Comparison of ENCODE assay signal across 26 cellular contexts in the genomic region with DNA sequence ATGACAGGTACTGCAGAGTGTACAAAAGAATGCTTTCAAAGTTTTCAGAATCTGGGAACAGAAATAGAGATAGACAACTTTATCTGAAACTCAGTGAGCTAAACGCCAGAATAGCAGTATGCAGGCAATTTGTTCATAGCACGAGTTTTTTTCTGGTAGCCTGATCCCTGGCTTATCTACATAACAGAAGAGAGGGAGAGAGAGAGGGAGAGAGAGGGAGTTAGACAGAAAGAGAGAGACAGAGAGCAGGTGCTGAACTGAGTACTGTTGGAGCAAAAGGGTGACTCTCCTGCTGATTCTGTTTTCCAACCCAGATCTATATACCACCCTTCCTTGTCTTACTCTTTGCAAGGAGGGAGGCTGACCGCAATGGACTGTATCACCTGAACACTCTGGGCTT.
"Had no signal": no experiment of that assay in that cellular context is flagged by ENCODE, and none has a peak within 500 bp of the region (broad histone marks: within the 10 kb centered on the region; RNA-seq: fewer than 3 reads in every experiment).

No MANE protein-coding gene starts in this region.

- H3K36me3 Mint-ChIP-seq: natural killer cell, type B pancreatic cell had no signal

- H3K4me3 ChIP-seq: colonic mucosa, gastrocnemius medialis, hepatocyte, left lung, lower lobe of right lung, prostate gland, skin epidermis, testis, tibial artery had no signal

- ATAC-seq: esophagus mucosa; gastrocnemius medialis; left cardiac atrium; left lung; lower lobe of right lung; natural killer cell; right cardiac atrium; stimulated activated naive CD8-positive, alpha-beta T cell treated with anti-CD3 and anti-CD28 coated beads, Interleukin-15, Interleukin-2, amounts not matched to agents 100 U/mL and 50 U/mL, for 24 hours had no signal

- H2AFZ ChIP-seq: hepatocyte, parathyroid adenoma had no signal

- H3K79me2 ChIP-seq: hepatocyte, parathyroid adenoma had no signal

- DNase-seq: colonic mucosa; effector CD8-positive, alpha-beta T cell; endodermal cell; foreskin fibroblast; gastrocnemius medialis; head of caudate nucleus; left cardiac atrium; left lung; lower lobe of right lung; natural killer cell; right cardiac atrium; stimulated activated CD4-positive, alpha-beta T cell treated with anti-CD3 and anti-CD28 coated beads, Interleukin-15, amount 100 ng/mL, for 24 hours; stimulated activated CD4-positive, alpha-beta T cell treated with anti-CD3 and anti-CD28 coated beads, Interleukin-2, amount 100 ng/mL, for 48 hours; stimulated activated naive CD8-positive, alpha-beta T cell treated with anti-CD3 and anti-CD28 coated beads, Interleukin-15, Interleukin-2, amounts not matched to agents 100 U/mL and 50 U/mL, for 24 hours; substantia nigra; testis; tibial artery had no signal

- H3K27ac Mint-ChIP-seq: dendritic cell treated with granulocyte-macrophage colony-stimulating factor and Interleukin-4, amounts not matched to agents 40 ng/mL and 50 ng/mL, for 4 days; endodermal cell; natural killer cell; type B pancreatic cell had no signal

- H3K9ac ChIP-seq: parathyroid adenoma had no signal

- H3K4me1 Mint-ChIP-seq: central memory CD8-positive, alpha-beta T cell; endodermal cell; natural killer cell had no signal

- H3K27me3 Mint-ChIP-seq: central memory CD8-positive, alpha-beta T cell; dendritic cell treated with granulocyte-macrophage colony-stimulating factor and Interleukin-4, amounts not matched to agents 40 ng/mL and 50 ng/mL, for 4 days had no signal

- H3K9me3 ChIP-seq: colonic mucosa, gastrocnemius medialis, lower lobe of right lung, prostate gland, testis had no signal

- H3K4me1 ChIP-seq: colonic mucosa, gastrocnemius medialis, left lung, lower lobe of right lung, parathyroid adenoma, prostate gland, testis, tibial artery had no signal

- H3K9me3 Mint-ChIP-seq: type B pancreatic cell had no signal

- H3K4me3 Mint-ChIP-seq: central memory CD8-positive, alpha-beta T cell; dendritic cell treated with granulocyte-macrophage colony-stimulating factor and Interleukin-4, amounts not matched to agents 40 ng/mL and 50 ng/mL, for 4 days; endodermal cell; natural killer cell; type B pancreatic cell had no signal

- H3K36me3 ChIP-seq: colonic mucosa, gastrocnemius medialis, left lung, lower lobe of right lung, prostate gland, tibial artery had no signal

- H3K27me3 ChIP-seq: colonic mucosa, gastrocnemius medialis, hepatocyte, left lung, testis, tibial artery had no signal

- H3K4me2 ChIP-seq: hepatocyte had no signal

- H3K27ac ChIP-seq: colonic mucosa, epithelial cell of prostate, gastrocnemius medialis, hepatocyte, left lung, lower lobe of right lung, parathyroid adenoma, prostate gland, skin epidermis, testis, tibial artery had no signal
